Comparison of ENCODE assay signal across 8 cellular contexts in genomic region chr2:231709636-231709980, GRCh38. TPM values are rescaled to one million over a fixed set of nuclear protein-coding genes. Genes with fewer than 3 reads are reported as not detected.
DNase-seq lines count a peak whose midpoint lies in the region; ATAC-seq, FAIRE-seq and TF ChIP-seq lines count a peak whose summit lies in the region.

No MANE protein-coding gene starts in this region.

- no peak for FAIRE-seq in GM12891 (lab: Jason Lieb, UNC)

- POLR2A ChIA-PET in BJ (lab: Charles Lee), result interaction anchor here (0.6 to 1.3 kb wide), 2 partner anchors 26 to 37 kb away, joined by 3 to 15 read pairs; no protein-coding TSS in a partner anchor

- peak overlapping the region; percentile 96 for H3K27ac Mint-ChIP-seq in activated naive CD4-positive, alpha-beta T cell treated with anti-CD3 and anti-CD28 coated beads, Interleukin-2, amount 50 U/mL, for 24 hours

- peaks cover 81% of the 10 kb centered on the region for H3K4me1 ChIP-seq in left ventricle myocardium inferior

- CTCF ChIA-PET in BJ (lab: Yijun Ruan, JAX), result interaction anchor here (0.6 to 4.3 kb wide), 18 partner anchors 13 to 911 kb away, joined by 3 to 90 read pairs (median 4); partner anchors contain the start of gene NCL

- H3K9me3 Mint-ChIP-seq in activated naive CD4-positive, alpha-beta T cell treated with anti-CD3 and anti-CD28 coated beads, Interleukin-2, amount 50 U/mL, for 24 hours, result no peaks in the 10 kb centered on the region

- H3K4me3 ChIP-seq in BJ (ENCODE audit: low read depth, low read length) (peak overlapping the region; percentile 92), left ventricle myocardium inferior (peak overlapping the region; percentile 100), skeletal muscle cell (ENCODE audit: low read depth, low read length) (peak overlapping the region; percentile 63)
- H3K4me3 ChIP-seq in Jurkat, Clone E6-1 (ENCODE audit: low read length), result peak overlapping the region; percentile 89

- H3K27ac ChIP-seq in left ventricle myocardium inferior (replicated peaks), result peak overlapping the region; percentile 99

- peaks cover 23% of the 10 kb centered on the region for H3K36me3 Mint-ChIP-seq in activated naive CD4-positive, alpha-beta T cell treated with anti-CD3 and anti-CD28 coated beads, Interleukin-2, amount 50 U/mL, for 24 hours

- intact Hi-C loops in left ventricle myocardium inferior (cut with micrococcal nuclease), result no loop called here

- H3K36me3 ChIP-seq in BJ (ENCODE audit: control insufficient read depth, insufficient read depth, low read length) (peaks cover 10% of the 10 kb centered on the region), left ventricle myocardium inferior (peaks cover 20% of the 10 kb centered on the region)

- TF ChIP-seq CTCF in BJ (IDR thresholded peaks at IDR 0.05; ENCODE audit: insufficient read depth, low read depth, low read length) (no peak), left ventricle myocardium inferior (IDR thresholded peaks at IDR 0.05; ENCODE audit: borderline replicate concordance) (no peak)

- H3K4me3 Mint-ChIP-seq in activated naive CD4-positive, alpha-beta T cell treated with anti-CD3 and anti-CD28 coated beads, Interleukin-2, amount 50 U/mL, for 24 hours, result peak overlapping the region; percentile 93

- H3K27me3 ChIP-seq in BJ (ENCODE audit: control insufficient read depth, insufficient read depth, low read length), result no peaks in the 10 kb centered on the region
- no peaks in the 10 kb centered on the region for H3K27me3 ChIP-seq in left ventricle myocardium inferior (ENCODE audit: low read depth)

- peaks cover 35% of the 10 kb centered on the region for H3K4me1 Mint-ChIP-seq in activated naive CD4-positive, alpha-beta T cell treated with anti-CD3 and anti-CD28 coated beads, Interleukin-2, amount 50 U/mL, for 24 hours

- no peak for ATAC-seq in HG03565 (IDR thresholded peaks at IDR 0.05; ENCODE audit: unreplicated experiment)
- ATAC-seq in GM18505 (IDR thresholded peaks at IDR 0.05; ENCODE audit: unreplicated experiment), result no peak

- DNase-seq in BJ (ENCODE audit: low read depth), result no peak
- DNase-seq in Jurkat, Clone E6-1 (ENCODE audit: low read depth, low spot score), result no peak
- DNase-seq in left ventricle myocardium inferior, result peak; percentile 51
- no peak for DNase-seq in skeletal muscle cell (ENCODE audit: low read depth)
- no peak for DNase-seq in GM12891 (ENCODE audit: insufficient read length, low spot score)

- H3K9me3 ChIP-seq in left ventricle myocardium inferior (replicated peaks), result no peaks in the 10 kb centered on the region

- TF ChIP-seq POLR2A in GM18505 (IDR thresholded peaks at IDR 0.05; ENCODE audit: borderline replicate concordance, extremely low read depth, insufficient read depth, insufficient read length) (no peak), GM12891 (IDR thresholded peaks at IDR 0.05; ENCODE audit: low read depth, low read length) (no peak)

- H3K27me3 Mint-ChIP-seq in activated naive CD4-positive, alpha-beta T cell treated with anti-CD3 and anti-CD28 coated beads, Interleukin-2, amount 50 U/mL, for 24 hours, result no peaks in the 10 kb centered on the region

TF ChIP-seq in GM12891, 5 proteins besides CTCF, POLR2A, EP300 and RAD21:
- TF ChIP-seq TAF1 (IDR thresholded peaks at IDR 0.05; ENCODE audit: low read depth, low read length) (no peak), PAX5 (IDR thresholded peaks at IDR 0.05; ENCODE audit: insufficient read depth, low read length, severe bottlenecking) (no peak), POU2F2 (IDR thresholded peaks at IDR 0.05; ENCODE audit: low read depth, low read length) (no peak), POLR2AphosphoS5 (IDR thresholded peaks at IDR 0.05; ENCODE audit: low read depth, low read length) (no peak), SPI1 (IDR thresholded peaks at IDR 0.05; ENCODE audit: low read depth, low read length) (no peak)

RNA-seq across cellular contexts. Expression of gene PTMA, which starts 1.3 kb away (rescaled TPM):
- polyA plus RNA-seq in BJ (2011; rRNA removed), result 363 and 447 TPM in 2 replicates
- 91.3 and 93.2 TPM in 2 replicates for polyA minus RNA-seq in BJ (2011; rRNA and poly(A)+ RNA removed)
- 4,686 TPM for polyA plus RNA-seq in Jurkat, Clone E6-1 (2012; ENCODE audit: insufficient read depth, insufficient read length)
- 209 TPM for total RNA-seq in left ventricle myocardium inferior
- 1,598 TPM for polyA plus RNA-seq in GM12891 (2012; ENCODE audit: low read depth, missing spikeins)
